In the genomic region with DNA sequence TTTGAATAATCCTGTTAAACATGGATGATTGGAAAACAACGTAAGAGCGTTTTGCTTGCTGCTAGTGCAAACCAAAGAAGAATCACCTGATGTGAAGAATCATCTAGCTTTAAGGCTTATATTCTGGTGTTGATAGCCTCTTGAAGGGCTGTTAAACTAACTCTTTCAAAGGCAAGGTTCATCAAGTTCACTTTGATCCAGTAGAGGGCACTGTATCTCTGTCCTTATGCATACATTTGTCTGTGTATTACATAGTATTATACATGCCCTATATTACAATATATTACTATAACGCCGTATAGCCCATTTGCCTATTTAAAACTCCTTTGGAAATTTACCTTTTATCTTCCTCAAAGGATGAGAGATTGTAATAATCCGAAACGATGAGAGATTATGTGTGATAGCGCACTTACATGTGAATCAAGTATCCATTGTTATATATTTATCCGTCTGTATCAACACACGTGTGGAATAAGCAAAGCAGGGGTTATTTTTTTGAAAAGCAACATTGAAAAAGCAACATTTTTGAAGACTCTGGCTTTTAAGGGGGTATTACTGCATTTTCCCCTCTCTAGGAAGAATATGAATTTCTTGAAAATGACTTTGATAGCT, we compare ENCODE assay signal across 8 cellular contexts. TPM values are rescaled to one million over a fixed set of nuclear protein-coding genes. Genes with fewer than 3 reads are reported as not detected.
DNase-seq lines count a peak whose midpoint lies in the region; ATAC-seq and TF ChIP-seq lines count a peak whose summit lies in the region.

No MANE protein-coding gene starts in this region.

- no peak overlapping the region for H3K27ac Mint-ChIP-seq in T-helper 2 cell treated with Interferon-gamma antibody and Interleukin-4, amounts not matched to agents 5 μg/mL and 100 μg/mL, for 36 hours

- H3K9me3 Mint-ChIP-seq in T-helper 2 cell treated with Interferon-gamma antibody and Interleukin-4, amounts not matched to agents 5 μg/mL and 100 μg/mL, for 36 hours = no peaks in the 10 kb centered on the region

- intact Hi-C loops in colonic mucosa (cut with DNase I) = loop anchor here (5.0 kb wide), 1 partner anchor 490 kb away; no protein-coding TSS in a partner anchor

- no peak overlapping the region for H3K27ac ChIP-seq in colonic mucosa

- no peaks in the 10 kb centered on the region for H3K4me1 Mint-ChIP-seq in T-helper 2 cell treated with Interferon-gamma antibody and Interleukin-4, amounts not matched to agents 5 μg/mL and 100 μg/mL, for 36 hours (ENCODE audit: low read depth)

- no peaks in the 10 kb centered on the region for H3K9me3 ChIP-seq in colonic mucosa

- no peak overlapping the region for H3K9ac ChIP-seq in colonic mucosa (ENCODE audit: low read depth in 2 of 2, low read length in 2 of 2)

- no peak for ATAC-seq in GM21526 (IDR thresholded peaks at IDR 0.05; ENCODE audit: low FRiP score, unreplicated experiment)
- ATAC-seq in GM18858 (IDR thresholded peaks at IDR 0.05; ENCODE audit: unreplicated experiment) = no peak

- H3K27me3 ChIP-seq in colonic mucosa = no peaks in the 10 kb centered on the region

- H3K36me3 ChIP-seq in colonic mucosa = no peaks in the 10 kb centered on the region

- TF ChIP-seq CTCF in colonic mucosa (IDR thresholded peaks at IDR 0.05) = peak; percentile 46

- peak; percentile 52 for DNase-seq in GM03348 (ENCODE audit: low spot score)
- peak; percentile 8 for DNase-seq in HS-27A (ENCODE audit: low read depth)
- DNase-seq in NOMO-1 treated with dmso at 0.1 percent for 144 hours (lab: John Stamatoyannopoulos, UW; ENCODE audit: unreplicated experiment) = peak; percentile 2
- DNase-seq in colonic mucosa = no peak
- peak; percentile 61 for DNase-seq in midbrain (lab: John Stamatoyannopoulos, UW)
- DNase-seq in T-helper 2 cell treated with Interferon-gamma antibody and Interleukin-4, amounts not matched to agents 5 μg/mL and 100 μg/mL, for 36 hours (ENCODE audit: low spot score) = no peak

- H3K36me3 Mint-ChIP-seq in T-helper 2 cell treated with Interferon-gamma antibody and Interleukin-4, amounts not matched to agents 5 μg/mL and 100 μg/mL, for 36 hours (ENCODE audit: low read depth) = no peaks in the 10 kb centered on the region

- no peak overlapping the region for H3K4me3 Mint-ChIP-seq in T-helper 2 cell treated with Interferon-gamma antibody and Interleukin-4, amounts not matched to agents 5 μg/mL and 100 μg/mL, for 36 hours

- no peak overlapping the region for H3K4me3 ChIP-seq in colonic mucosa

- H3K4me1 ChIP-seq in colonic mucosa = no peaks in the 10 kb centered on the region

- peaks cover 10% of the 10 kb centered on the region for H3K27me3 Mint-ChIP-seq in T-helper 2 cell treated with Interferon-gamma antibody and Interleukin-4, amounts not matched to agents 5 μg/mL and 100 μg/mL, for 36 hours (ENCODE audit: low read depth)

RNA-seq across cellular contexts. Expression of a gene that starts 50.8 kb away (rescaled TPM):
- 1 to 10 TPM; 1.6 to 4.5 TPM for total RNA-seq in colonic mucosa

Comparison
In these comparisons a context has a peak if more than half of its experiments do, and no peak if none do; other contexts are left out.
1. DNase-seq: peak in GM03348 (single experiment), HS-27A (single experiment), NOMO-1 treated with dmso at 0.1 percent for 144 hours (single experiment) and midbrain (single experiment); none in colonic mucosa (single experiment) and T-helper 2 cell treated with Interferon-gamma antibody and Interleukin-4, amounts not matched to agents 5 μg/mL and 100 μg/mL, for 36 hours (single experiment).